In the genomic region with DNA sequence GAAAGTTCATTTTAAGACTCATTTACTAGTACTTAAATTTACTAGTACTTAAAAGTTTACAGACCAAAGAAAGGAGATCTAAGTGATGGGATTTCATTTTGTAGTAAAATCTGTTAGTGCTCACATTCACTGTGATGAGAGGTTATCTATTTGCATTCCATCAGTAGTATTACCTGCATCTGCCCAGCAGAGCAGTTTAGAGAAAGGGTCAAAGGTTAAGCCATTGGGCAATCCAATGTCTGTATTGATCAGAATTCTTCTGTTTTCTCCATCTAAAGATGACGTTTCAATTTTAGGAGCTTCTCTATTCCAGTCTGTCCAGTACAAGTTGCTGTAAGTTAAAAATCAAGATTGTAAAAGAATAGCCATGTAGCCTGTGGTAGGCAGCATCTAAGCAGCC, we compare ENCODE assay signal across 16 cellular contexts. TPM values are rescaled to one million over a fixed set of nuclear protein-coding genes. Genes with fewer than 3 reads are reported as not detected.
A peak's percentile ranks its signal among the peaks of the same experiment; 100 is the strongest.
DNase-seq lines count a peak whose midpoint lies in the region; ATAC-seq lines count a peak whose summit lies in the region.
"Had no signal": no experiment of that assay in that cellular context is flagged by ENCODE, and none has a peak within 500 bp of the region (broad histone marks: within the 10 kb centered on the region; RNA-seq: fewer than 3 reads in every experiment).

No MANE protein-coding gene starts in this region.

- no peaks in the 10 kb centered on the region for H3K79me1 ChIP-seq in trophoblast cell (ENCODE audit: low read length)

- no peak overlapping the region for H3K4me3 ChIP-seq in ACC112 (ENCODE audit: low read depth, low read length)
- H3K4me3 ChIP-seq in HUES64 (ENCODE audit: low read length), result no peak overlapping the region
- H3K4me3 ChIP-seq in trophoblast cell (ENCODE audit: low read depth, low read length), result no peak overlapping the region
- H3K4me3 ChIP-seq: HAP-1 had no signal

- peaks cover 42% of the 10 kb centered on the region for H3K4me1 ChIP-seq in ACC112 (ENCODE audit: control insufficient read depth, insufficient read depth, low read length, unreplicated experiment)
- peaks cover 14% of the 10 kb centered on the region for H3K4me1 ChIP-seq in HUES64 (ENCODE audit: insufficient read depth, low read length)
- H3K4me1 ChIP-seq in trophoblast cell (ENCODE audit: control insufficient read depth in 1 of 2, insufficient read depth in 2 of 2, low read length in 2 of 2), result peaks cover 2% of the 10 kb centered on the region in 2 experiments

- no peak overlapping the region for H3K18ac ChIP-seq in trophoblast cell (ENCODE audit: low read length)

- H3K23ac ChIP-seq in trophoblast cell (ENCODE audit: low read length), result no peak overlapping the region

- H2BK5ac ChIP-seq in trophoblast cell (ENCODE audit: low read depth, low read length, poor library complexity), result no peak overlapping the region

- peaks cover 85% of the 10 kb centered on the region for H3K36me3 ChIP-seq in ACC112 (ENCODE audit: insufficient read depth, low read length)
- peaks cover 96% of the 10 kb centered on the region for H3K36me3 ChIP-seq in HUES64 (ENCODE audit: insufficient read depth, low read length)
- peaks cover 16 to 42% of the 10 kb centered on the region in 2 experiments for H3K36me3 ChIP-seq in trophoblast cell (ENCODE audit: control insufficient read depth in 1 of 2, insufficient read depth in 2 of 2, low read length in 2 of 2)

- H4K12ac ChIP-seq in trophoblast cell (ENCODE audit: low read depth, low read length), result no peak overlapping the region

- peak; percentile 90 for ATAC-seq in left lobe of liver

- H3K27ac ChIP-seq in ACC112 (ENCODE audit: low read depth, low read length) (peak overlapping the region; percentile 98; the same call in 1 of the 2 replicates), HUES64 (ENCODE audit: low read depth, low read length) (0 out of 2 replicates have a peak overlapping the region, but pooled peaks have one; percentile 0), trophoblast cell (ENCODE audit: low read depth, low read length) (peak overlapping the region; percentile 45)
- H3K27ac ChIP-seq: C4-2B had no signal

- no peak overlapping the region for H2BK120ac ChIP-seq in trophoblast cell (ENCODE audit: insufficient read depth, low read length, poor library complexity)

- WGBS in HUES64, result 89% methylated on average over 1 of the region's 1 CpG
- WGBS in trophoblast cell (ENCODE audit: extremely low coverage, insufficient coverage, insufficient read length), result no CpG with 5 or more reads among the region's 1 CpG

- no peak overlapping the region for H3K14ac ChIP-seq in trophoblast cell (ENCODE audit: low read length)

- H3K9me3 ChIP-seq in HUES64 (ENCODE audit: insufficient read depth, low read depth, low read length) (no peaks in the 10 kb centered on the region), trophoblast cell (ENCODE audit: insufficient read depth, low read depth, low read length) (no peaks in the 10 kb centered on the region)
- H3K9me3 ChIP-seq: HAP-1 had no signal

- H3K79me2 ChIP-seq in ACC112 (ENCODE audit: control insufficient read depth, insufficient read depth, low read length, unreplicated experiment) (peaks cover 15% of the 10 kb centered on the region), trophoblast cell (ENCODE audit: control insufficient read depth, insufficient read depth, low read length, poor library complexity) (no peaks in the 10 kb centered on the region)

- H2AFZ ChIP-seq in ACC112 (ENCODE audit: low read length, unreplicated experiment) (no peak overlapping the region), trophoblast cell (ENCODE audit: insufficient read depth, low read length, poor library complexity) (no peak overlapping the region)

- no peak overlapping the region for H2BK12ac ChIP-seq in trophoblast cell (ENCODE audit: low read length)

- H3K9ac ChIP-seq in HUES64 (ENCODE audit: low read depth, low read length) (no peak overlapping the region), trophoblast cell (ENCODE audit: low read length) (no peak overlapping the region)

- no peak overlapping the region for H3K4me2 ChIP-seq in trophoblast cell (ENCODE audit: low read length)

- no peaks in the 10 kb centered on the region for H3K27me3 ChIP-seq in ACC112 (ENCODE audit: insufficient read depth, low read length)
- H3K27me3 ChIP-seq in HUES64 (ENCODE audit: insufficient read depth, low read length), result no peaks in the 10 kb centered on the region
- no peaks in the 10 kb centered on the region for H3K27me3 ChIP-seq in trophoblast cell (ENCODE audit: insufficient read depth, low read length)

- H2AK5ac ChIP-seq in trophoblast cell (ENCODE audit: low read length), result no peak overlapping the region

- H4K91ac ChIP-seq in trophoblast cell (ENCODE audit: low read depth, low read length), result no peak overlapping the region

- DNase-seq in left lobe of liver (ENCODE audit: low spot score), result no peak
- peak in 1 of 2 donors; percentile 66 for DNase-seq in trophoblast cell
- DNase-seq in G401 (ENCODE audit: low spot score), result no peak
- DNase-seq in AG08395 (ENCODE audit: low spot score), result no peak
- DNase-seq in effector CD4-positive, alpha-beta T cell, result no peak
- DNase-seq in HT-29 (ENCODE audit: low spot score), result no peak
- DNase-seq: ACHN; AML-193; CD4-positive, alpha-beta memory T cell; DMS153; DMS79; GF-D8 had no signal

- H3K4ac ChIP-seq in trophoblast cell (ENCODE audit: low read depth, low read length), result no peak overlapping the region

- no peak overlapping the region for H4K8ac ChIP-seq in trophoblast cell (ENCODE audit: low read depth, low read length)

- in situ Hi-C loops in G401 (cut with HindIII; ENCODE audit: low sequenced_read_pairs), result no loop called here

RNA-seq across cellular contexts. Expression of gene RTRAF, which starts 18.3 kb away (rescaled TPM):
- polyA plus RNA-seq in HUES64 (2013, experiment 1 of 2), result 348 TPM
- polyA plus RNA-seq in HUES64 (2013, experiment 2 of 2), result 361 TPM
- total RNA-seq in left lobe of liver, result 45.3 TPM
- polyA plus RNA-seq in trophoblast cell (2013), result 446 and 476 TPM in 2 replicates
- total RNA-seq in G401 (2014; rRNA removed; shearing (Covaris generic)), result 98.2 and 166 TPM in 2 replicates
- total RNA-seq in HT-29 (2014; rRNA removed; shearing (Covaris generic)), result 72.9 and 112 TPM in 2 replicates

Comparison
In these comparisons a context has a peak if more than half of its experiments do, and no peak if none do; other contexts are left out.
1. H3K27ac ChIP-seq: peak in every context shown above with its lines; median percentile 98 in ACC112; 45 in trophoblast cell; 0 in HUES64.